1 cellular context compared by ENCODE assay signal in genomic region chr10:7327885-7328284, GRCh38.
A peak's percentile ranks its signal among the peaks of the same experiment; 100 is the strongest.
TF ChIP-seq lines count a peak whose summit lies in the region.

No MANE protein-coding gene starts in this region.

TF ChIP-seq in HEK293, 187 proteins besides CTCF, POLR2A, EP300 and RAD21 (continued from another document):
- TF ChIP-seq REST (tag by site-specific recombination; IDR thresholded peaks at IDR 0.05) (no peak), ZNF548 (tag by site-specific recombination; IDR thresholded peaks at IDR 0.05) (no peak), SP3 (tag by site-specific recombination; IDR thresholded peaks at IDR 0.05) (no peak), ZNF426 (tag by site-specific recombination; IDR thresholded peaks at IDR 0.05) (no peak), PRDM1 (tag by site-specific recombination; IDR thresholded peaks at IDR 0.05) (no peak), ZNF704 (tag by site-specific recombination; IDR thresholded peaks at IDR 0.05) (no peak), ZNF747 (tag by site-specific recombination; IDR thresholded peaks at IDR 0.05) (no peak), ZNF513 (tag by site-specific recombination; IDR thresholded peaks at IDR 0.05) (no peak), ZXDB (tag by site-specific recombination; IDR thresholded peaks at IDR 0.05) (no peak), ZNF174 (tag by site-specific recombination; IDR thresholded peaks at IDR 0.05) (no peak), ZNF777 (tag by site-specific recombination; IDR thresholded peaks at IDR 0.05; ENCODE audit: borderline replicate concordance) (no peak), ZNF202 (tag by site-specific recombination; IDR thresholded peaks at IDR 0.05; ENCODE audit: borderline replicate concordance) (no peak), ZSCAN16 (tag by site-specific recombination; IDR thresholded peaks at IDR 0.05) (no peak), ZNF341 (tag by site-specific recombination; IDR thresholded peaks at IDR 0.05; ENCODE audit: low read depth) (no peak), TRIM28 (IDR thresholded peaks at IDR 0.05; ENCODE audit: borderline replicate concordance, low read length) (peak; percentile 66; the same call in 1 of the 2 replicates)
- TF ChIP-seq, protein P1, sequence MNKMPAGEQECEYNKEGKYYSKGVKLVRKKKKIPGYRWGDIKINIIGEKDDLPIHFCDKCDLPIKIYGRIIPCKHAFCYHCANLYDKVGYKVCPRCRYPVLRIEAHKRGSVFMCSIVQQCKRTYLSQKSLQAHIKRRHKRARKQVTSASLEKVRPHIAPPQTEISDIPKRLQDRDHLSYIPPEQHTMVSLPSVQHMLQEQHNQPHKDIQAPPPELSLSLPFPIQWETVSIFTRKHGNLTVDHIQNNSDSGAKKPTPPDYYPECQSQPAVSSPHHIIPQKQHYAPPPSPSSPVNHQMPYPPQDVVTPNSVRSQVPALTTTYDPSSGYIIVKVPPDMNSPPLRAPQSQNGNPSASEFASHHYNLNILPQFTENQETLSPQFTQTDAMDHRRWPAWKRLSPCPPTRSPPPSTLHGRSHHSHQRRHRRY (tag by site-specific recombination; IDR thresholded peaks at IDR 0.05) = no peak
